Comparison of ENCODE assay signal across 8 cellular contexts in the genomic region with DNA sequence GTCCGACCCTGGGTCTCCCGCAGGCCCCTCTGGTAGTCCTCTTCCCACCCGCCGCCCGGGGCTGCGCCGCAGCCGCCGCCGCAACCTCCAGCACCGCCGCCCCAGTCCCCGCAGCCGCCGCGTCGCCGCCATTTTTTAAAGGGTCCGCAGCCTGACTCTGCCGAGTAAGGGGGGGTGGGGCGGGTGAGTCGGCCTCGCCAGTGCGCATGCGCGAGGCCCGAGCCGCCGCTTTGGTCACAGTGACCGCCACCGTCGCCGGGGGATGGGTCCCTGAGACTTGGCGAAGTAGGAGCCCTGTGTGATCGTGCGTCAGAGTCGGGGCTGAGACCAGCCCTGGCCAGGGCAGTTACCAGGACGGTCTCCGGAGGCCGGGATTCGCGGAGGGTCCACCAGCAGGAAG.
A peak's percentile ranks its signal among the peaks of the same experiment; 100 is the strongest.
DNase-seq lines count a peak whose midpoint lies in the region; ATAC-seq and TF ChIP-seq lines count a peak whose summit lies in the region.
"Not testable (repeated sequence)": the region's sequence is repeated elsewhere in the genome, so short reads cannot be mapped to it uniquely, and the experiment has no call there.

No MANE protein-coding gene starts in this region.

- not testable (repeated sequence) for H3K36me3 Mint-ChIP-seq in CD8-positive, alpha-beta T cell; activated naive CD8-positive, alpha-beta T cell treated with anti-CD3 and anti-CD28 coated beads, Interleukin-2, amount 10 ng/mL, durations not matched to agents 7 days and 5 days; stimulated activated naive B cell treated with anti-CD40 and anti-IgM and Interleukin-4, amounts not matched to agents 10 μg/mL and 1 μg/mL and 100 μg/mL, for 72 hours

- intact Hi-C loops in CD8-positive, alpha-beta T cell (cut with DNase I, micrococcal nuclease); PC-3 (cut with micrococcal nuclease): not testable (repeated sequence)

- not testable (repeated sequence) for H3K79me2 ChIP-seq in PC-3 (ENCODE audit: low read length); fibroblast of lung (ENCODE audit: control insufficient read depth, insufficient read depth, low read length)

- not testable (repeated sequence) for ATAC-seq in CD8-positive, alpha-beta T cell; activated naive CD8-positive, alpha-beta T cell treated with anti-CD3 and anti-CD28 coated beads, Interleukin-2, amount 10 ng/mL, durations not matched to agents 7 days and 5 days (ENCODE audit: low read depth)
- ATAC-seq in PC-3 = peak; percentile 62
- peak; percentile 57 to 62 for ATAC-seq in stimulated activated naive B cell treated with anti-CD40 and anti-IgM and Interleukin-4, amounts not matched to agents 10 μg/mL and 1 μg/mL and 100 μg/mL, for 72 hours (replicated peaks)

- not testable (repeated sequence) for H3K9me2 ChIP-seq in PC-3 (replicated peaks; ENCODE audit: low read length)

- no CpG with 5 or more reads among the region's 42 CpGs for WGBS in mesodermal cell (ENCODE audit: insufficient coverage in 2 of 2), 2 experiments

- H3K27ac ChIP-seq in CD8-positive, alpha-beta T cell (ENCODE audit: low read depth, low read length); PC-3 (ENCODE audit: low read length); mesodermal cell (ENCODE audit: low read depth, low read length, severe bottlenecking): not testable (repeated sequence)
- peak overlapping the region; percentile 57 for H3K27ac ChIP-seq in fibroblast of lung (ENCODE audit: insufficient read depth, low read length)

- not testable (repeated sequence) for BruUV-seq in PC-3 (replicated peaks; lab: Mats Ljungman, UMichigan)

- H3K9ac ChIP-seq in PC-3 (ENCODE audit: low read length) (peak overlapping the region; percentile 61), fibroblast of lung (ENCODE audit: insufficient read depth, low read length) (peak overlapping the region; percentile 16)

- H2AFZ ChIP-seq in PC-3 (ENCODE audit: low read length); fibroblast of lung (ENCODE audit: low read length): not testable (repeated sequence)

- CTCF ChIA-PET in CD8-positive, alpha-beta T cell (lab: Charles Lee); PC-3 (lab: Charles Lee): not testable (repeated sequence)

- not testable (repeated sequence) for H3K36me3 ChIP-seq in CD8-positive, alpha-beta T cell (ENCODE audit: insufficient read depth, low read length); PC-3 (ENCODE audit: low read depth, low read length); fibroblast of lung (ENCODE audit: control insufficient read depth, insufficient read depth, low read length); mesodermal cell (ENCODE audit: control insufficient read depth, insufficient read depth, low read length)

- peak; percentile 14 to 83 (median 60) for DNase-seq in CD8-positive, alpha-beta T cell
- DNase-seq in PC-3; fibroblast of lung (ENCODE audit: low read depth in 2 of 2): not testable (repeated sequence)
- DNase-seq in activated CD4-positive, alpha-beta T cell treated with anti-CD3 and anti-CD28 coated beads, Interleukin-2, amount 50 U/mL, for 48 hours = peak; percentile 54 to 61
- peak; percentile 84 for DNase-seq in activated naive CD8-positive, alpha-beta T cell treated with anti-CD3 and anti-CD28 coated beads, Interleukin-2, amount 10 ng/mL, durations not matched to agents 7 days and 5 days
- DNase-seq in stimulated activated CD4-positive, alpha-beta T cell treated with anti-CD3 and anti-CD28 coated beads, Interleukin-12 subunit alpha, Interleukin-12 subunit beta, amount 100 ng/mL, for 24 hours (ENCODE audit: low read depth in 2 of 2) = peak; percentile 54 to 56
- peak; percentile 68 for DNase-seq in stimulated activated naive B cell treated with anti-CD40 and anti-IgM and Interleukin-4, amounts not matched to agents 10 μg/mL and 1 μg/mL and 100 μg/mL, for 72 hours

- not testable (repeated sequence) for TF ChIP-seq CTCF in CD8-positive, alpha-beta T cell (IDR thresholded peaks at IDR 0.05); PC-3 (conservative IDR thresholded peaks at IDR 0.05; ENCODE audit: low read depth, low read length); fibroblast of lung (conservative IDR thresholded peaks at IDR 0.05 in 1 of 2, IDR thresholded peaks at IDR 0.05 in 1 of 2; ENCODE audit: low read depth in 1 of 2, low read length in 2 of 2)

- POLR2A ChIA-PET in CD8-positive, alpha-beta T cell (lab: Charles Lee); PC-3 (lab: Charles Lee; ENCODE audit: unreplicated experiment); activated naive CD8-positive, alpha-beta T cell treated with anti-CD3 and anti-CD28 coated beads, Interleukin-2, amount 10 ng/mL, durations not matched to agents 7 days and 5 days (lab: Charles Lee): not testable (repeated sequence)

- not testable (repeated sequence) for H3K27me3 Mint-ChIP-seq in CD8-positive, alpha-beta T cell (ENCODE audit: low read depth); activated naive CD8-positive, alpha-beta T cell treated with anti-CD3 and anti-CD28 coated beads, Interleukin-2, amount 10 ng/mL, durations not matched to agents 7 days and 5 days; stimulated activated naive B cell treated with anti-CD40 and anti-IgM and Interleukin-4, amounts not matched to agents 10 μg/mL and 1 μg/mL and 100 μg/mL, for 72 hours

- not testable (repeated sequence) for H3K27ac Mint-ChIP-seq in CD8-positive, alpha-beta T cell
- H3K27ac Mint-ChIP-seq in activated naive CD8-positive, alpha-beta T cell treated with anti-CD3 and anti-CD28 coated beads, Interleukin-2, amount 10 ng/mL, durations not matched to agents 7 days and 5 days = peak overlapping the region; percentile 100
- peak overlapping the region; percentile 97 for H3K27ac Mint-ChIP-seq in stimulated activated naive B cell treated with anti-CD40 and anti-IgM and Interleukin-4, amounts not matched to agents 10 μg/mL and 1 μg/mL and 100 μg/mL, for 72 hours

- not testable (repeated sequence) for H3K9me3 ChIP-seq in CD8-positive, alpha-beta T cell (ENCODE audit: low read length); PC-3 (ENCODE audit: low read length); fibroblast of lung (ENCODE audit: control insufficient read depth, insufficient read depth, low read depth, low read length); mesodermal cell (ENCODE audit: control insufficient read depth, low read length)

- H3K4me3 ChIP-seq in CD8-positive, alpha-beta T cell (ENCODE audit: low read depth, low read length) = not testable (repeated sequence)
- H3K4me3 ChIP-seq in PC-3 (ENCODE audit: low read length) (peak overlapping the region; percentile 71; the same call in 1 of the 2 replicates), fibroblast of lung (replicated peaks in 1 of 4; ENCODE audit: control extremely low read depth in 1 of 4, insufficient read depth in 1 of 4, low read depth in 3 of 4, low read length in 4 of 4) (peak overlapping the region in 1 of 4 experiments; percentile 46), mesodermal cell (ENCODE audit: extremely low read depth, insufficient read depth, low read length, poor library complexity, severe bottlenecking) (peak overlapping the region; percentile 36)

- not testable (repeated sequence) for H3K9me3 Mint-ChIP-seq in CD8-positive, alpha-beta T cell; activated naive CD8-positive, alpha-beta T cell treated with anti-CD3 and anti-CD28 coated beads, Interleukin-2, amount 10 ng/mL, durations not matched to agents 7 days and 5 days; stimulated activated naive B cell treated with anti-CD40 and anti-IgM and Interleukin-4, amounts not matched to agents 10 μg/mL and 1 μg/mL and 100 μg/mL, for 72 hours

- 0 out of 2 replicates have a peak overlapping the region, but pooled peaks have one; percentile 76 for H3K4me2 ChIP-seq in PC-3 (ENCODE audit: low read length)
- not testable (repeated sequence) for H3K4me2 ChIP-seq in fibroblast of lung (ENCODE audit: extremely low read depth, insufficient read depth, low read length)

- peak overlapping the region; percentile 97 for H3K4me3 Mint-ChIP-seq in CD8-positive, alpha-beta T cell
- peak overlapping the region; percentile 100 for H3K4me3 Mint-ChIP-seq in activated naive CD8-positive, alpha-beta T cell treated with anti-CD3 and anti-CD28 coated beads, Interleukin-2, amount 10 ng/mL, durations not matched to agents 7 days and 5 days
- peak overlapping the region; percentile 92 to 97 for H3K4me3 Mint-ChIP-seq in stimulated activated naive B cell treated with anti-CD40 and anti-IgM and Interleukin-4, amounts not matched to agents 10 μg/mL and 1 μg/mL and 100 μg/mL, for 72 hours

- H3K4me1 Mint-ChIP-seq in CD8-positive, alpha-beta T cell (ENCODE audit: low read depth); activated naive CD8-positive, alpha-beta T cell treated with anti-CD3 and anti-CD28 coated beads, Interleukin-2, amount 10 ng/mL, durations not matched to agents 7 days and 5 days; stimulated activated naive B cell treated with anti-CD40 and anti-IgM and Interleukin-4, amounts not matched to agents 10 μg/mL and 1 μg/mL and 100 μg/mL, for 72 hours: not testable (repeated sequence)

- H3K27me3 ChIP-seq in CD8-positive, alpha-beta T cell (ENCODE audit: insufficient read depth, low read length); PC-3 (ENCODE audit: low read length); fibroblast of lung (ENCODE audit: control insufficient read depth, insufficient read depth, low read length): not testable (repeated sequence)

- not testable (repeated sequence) for H3F3A ChIP-seq in PC-3 (ENCODE audit: low read length, unreplicated experiment)

- H4K20me1 ChIP-seq in PC-3 (ENCODE audit: low read length); fibroblast of lung (ENCODE audit: control insufficient read depth, extremely low read depth, insufficient read depth, low read length): not testable (repeated sequence)

- H3K4me1 ChIP-seq in CD8-positive, alpha-beta T cell (ENCODE audit: insufficient read depth, low read length); PC-3 (ENCODE audit: insufficient read depth, low read length); fibroblast of lung (ENCODE audit: control insufficient read depth, extremely low read depth, insufficient read depth, low read length); mesodermal cell (ENCODE audit: control insufficient read depth, insufficient read depth, low read length, poor library complexity, severe bottlenecking): not testable (repeated sequence)
